2 cellular contexts compared by ENCODE assay signal in the genomic region with DNA sequence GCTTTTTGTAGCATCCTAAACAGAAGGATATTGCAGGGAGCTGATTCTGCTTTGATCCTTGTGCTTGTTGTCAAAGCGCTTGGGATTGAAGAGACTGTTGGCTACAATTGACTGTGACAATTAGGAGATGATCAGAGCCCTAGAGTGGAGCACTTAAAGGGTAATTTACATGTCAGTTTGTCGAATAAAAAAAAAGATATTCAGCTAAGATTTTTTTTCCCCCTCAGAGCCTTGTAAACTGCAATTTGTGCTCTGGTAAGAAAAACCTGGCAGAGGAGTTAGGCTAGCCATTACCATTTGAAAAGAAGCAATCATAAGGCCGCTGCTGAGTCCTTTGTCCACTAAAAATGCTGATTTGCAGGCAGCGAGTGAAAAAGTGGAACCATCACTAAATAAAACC.
A peak's percentile ranks its signal among the peaks of the same experiment; 100 is the strongest.
TF ChIP-seq lines count a peak whose summit lies in the region.

No MANE protein-coding gene starts in this region.

TF ChIP-seq in GM23338, 12 proteins besides CTCF, POLR2A, EP300 and RAD21:
- TF ChIP-seq NANOG (IDR thresholded peaks at IDR 0.05; ENCODE audit: borderline replicate concordance) (peak; percentile 94; the same call in 1 of the 2 replicates), EZH2phosphoT487 (IDR thresholded peaks at IDR 0.05; ENCODE audit: unreplicated experiment) (no peak), EZH2 (IDR thresholded peaks at IDR 0.05; ENCODE audit: low read depth, unreplicated experiment) (no peak)
- TF ChIP-seq, protein P1, sequence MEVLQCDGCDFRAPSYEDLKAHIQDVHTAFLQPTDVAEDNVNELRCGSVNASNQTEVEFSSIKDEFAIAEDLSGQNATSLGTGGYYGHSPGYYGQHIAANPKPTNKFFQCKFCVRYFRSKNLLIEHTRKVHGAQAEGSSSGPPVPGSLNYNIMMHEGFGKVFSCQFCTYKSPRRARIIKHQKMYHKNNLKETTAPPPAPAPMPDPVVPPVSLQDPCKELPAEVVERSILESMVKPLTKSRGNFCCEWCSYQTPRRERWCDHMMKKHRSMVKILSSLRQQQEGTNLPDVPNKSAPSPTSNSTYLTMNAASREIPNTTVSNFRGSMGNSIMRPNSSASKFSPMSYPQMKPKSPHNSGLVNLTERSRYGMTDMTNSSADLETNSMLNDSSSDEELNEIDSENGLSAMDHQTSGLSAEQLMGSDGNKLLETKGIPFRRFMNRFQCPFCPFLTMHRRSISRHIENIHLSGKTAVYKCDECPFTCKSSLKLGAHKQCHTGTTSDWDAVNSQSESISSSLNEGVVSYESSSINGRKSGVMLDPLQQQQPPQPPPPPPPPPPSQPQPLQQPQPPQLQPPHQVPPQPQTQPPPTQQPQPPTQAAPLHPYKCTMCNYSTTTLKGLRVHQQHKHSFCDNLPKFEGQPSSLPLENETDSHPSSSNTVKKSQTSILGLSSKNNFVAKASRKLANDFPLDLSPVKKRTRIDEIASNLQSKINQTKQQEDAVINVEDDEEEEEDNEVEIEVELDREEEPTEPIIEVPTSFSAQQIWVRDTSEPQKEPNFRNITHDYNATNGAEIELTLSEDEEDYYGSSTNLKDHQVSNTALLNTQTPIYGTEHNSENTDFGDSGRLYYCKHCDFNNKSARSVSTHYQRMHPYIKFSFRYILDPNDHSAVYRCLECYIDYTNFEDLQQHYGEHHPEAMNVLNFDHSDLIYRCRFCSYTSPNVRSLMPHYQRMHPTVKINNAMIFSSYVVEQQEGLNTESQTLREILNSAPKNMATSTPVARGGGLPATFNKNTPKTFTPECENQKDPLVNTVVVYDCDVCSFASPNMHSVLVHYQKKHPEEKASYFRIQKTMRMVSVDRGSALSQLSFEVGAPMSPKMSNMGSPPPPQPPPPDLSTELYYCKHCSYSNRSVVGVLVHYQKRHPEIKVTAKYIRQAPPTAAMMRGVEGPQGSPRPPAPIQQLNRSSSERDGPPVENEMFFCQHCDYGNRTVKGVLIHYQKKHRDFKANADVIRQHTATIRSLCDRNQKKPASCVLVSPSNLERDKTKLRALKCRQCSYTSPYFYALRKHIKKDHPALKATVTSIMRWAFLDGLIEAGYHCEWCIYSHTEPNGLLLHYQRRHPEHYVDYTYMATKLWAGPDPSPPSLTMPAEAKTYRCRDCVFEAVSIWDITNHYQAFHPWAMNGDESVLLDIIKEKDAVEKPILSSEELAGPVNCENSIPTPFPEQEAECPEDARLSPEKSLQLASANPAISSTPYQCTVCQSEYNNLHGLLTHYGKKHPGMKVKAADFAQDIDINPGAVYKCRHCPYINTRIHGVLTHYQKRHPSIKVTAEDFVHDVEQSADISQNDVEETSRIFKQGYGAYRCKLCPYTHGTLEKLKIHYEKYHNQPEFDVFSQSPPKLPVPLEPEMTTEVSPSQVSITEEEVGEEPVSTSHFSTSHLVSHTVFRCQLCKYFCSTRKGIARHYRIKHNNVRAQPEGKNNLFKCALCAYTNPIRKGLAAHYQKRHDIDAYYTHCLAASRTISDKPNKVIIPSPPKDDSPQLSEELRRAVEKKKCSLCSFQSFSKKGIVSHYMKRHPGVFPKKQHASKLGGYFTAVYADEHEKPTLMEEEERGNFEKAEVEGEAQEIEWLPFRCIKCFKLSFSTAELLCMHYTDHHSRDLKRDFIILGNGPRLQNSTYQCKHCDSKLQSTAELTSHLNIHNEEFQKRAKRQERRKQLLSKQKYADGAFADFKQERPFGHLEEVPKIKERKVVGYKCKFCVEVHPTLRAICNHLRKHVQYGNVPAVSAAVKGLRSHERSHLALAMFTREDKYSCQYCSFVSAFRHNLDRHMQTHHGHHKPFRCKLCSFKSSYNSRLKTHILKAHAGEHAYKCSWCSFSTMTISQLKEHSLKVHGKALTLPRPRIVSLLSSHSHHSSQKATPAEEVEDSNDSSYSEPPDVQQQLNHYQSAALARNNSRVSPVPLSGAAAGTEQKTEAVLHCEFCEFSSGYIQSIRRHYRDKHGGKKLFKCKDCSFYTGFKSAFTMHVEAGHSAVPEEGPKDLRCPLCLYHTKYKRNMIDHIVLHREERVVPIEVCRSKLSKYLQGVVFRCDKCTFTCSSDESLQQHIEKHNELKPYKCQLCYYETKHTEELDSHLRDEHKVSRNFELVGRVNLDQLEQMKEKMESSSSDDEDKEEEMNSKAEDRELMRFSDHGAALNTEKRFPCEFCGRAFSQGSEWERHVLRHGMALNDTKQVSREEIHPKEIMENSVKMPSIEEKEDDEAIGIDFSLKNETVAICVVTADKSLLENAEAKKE (CRISPR knock-in tag; IDR thresholded peaks at IDR 0.05), result peak; percentile 22; the same call in 1 of the 2 replicates

TF ChIP-seq in K562, 482 proteins besides CTCF, POLR2A, EP300 and RAD21:
- TF ChIP-seq, protein P2, sequence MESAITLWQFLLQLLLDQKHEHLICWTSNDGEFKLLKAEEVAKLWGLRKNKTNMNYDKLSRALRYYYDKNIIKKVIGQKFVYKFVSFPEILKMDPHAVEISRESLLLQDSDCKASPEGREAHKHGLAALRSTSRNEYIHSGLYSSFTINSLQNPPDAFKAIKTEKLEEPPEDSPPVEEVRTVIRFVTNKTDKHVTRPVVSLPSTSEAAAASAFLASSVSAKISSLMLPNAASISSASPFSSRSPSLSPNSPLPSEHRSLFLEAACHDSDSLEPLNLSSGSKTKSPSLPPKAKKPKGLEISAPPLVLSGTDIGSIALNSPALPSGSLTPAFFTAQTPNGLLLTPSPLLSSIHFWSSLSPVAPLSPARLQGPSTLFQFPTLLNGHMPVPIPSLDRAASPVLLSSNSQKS (CRISPR knock-in tag; IDR thresholded peaks at IDR 0.05), result no peak
- no peak for TF ChIP-seq SAP30 (IDR thresholded peaks at IDR 0.05; ENCODE audit: borderline replicate concordance, insufficient read depth, low read depth, low read length, poor library complexity, severe bottlenecking)
